8 cellular contexts compared by ENCODE assay signal in genomic region chr10:97210576-97210975, GRCh38. TPM values are rescaled to one million over a fixed set of nuclear protein-coding genes. Genes with fewer than 3 reads are reported as not detected.
A peak's percentile ranks its signal among the peaks of the same experiment; 100 is the strongest.
DNase-seq lines count a peak whose midpoint lies in the region; ATAC-seq and TF ChIP-seq lines count a peak whose summit lies in the region.

No MANE protein-coding gene starts in this region.

- no peaks in the 10 kb centered on the region for H3K79me2 ChIP-seq in OCI-LY3 (ENCODE audit: low read length)

- TF ChIP-seq EP300 in stomach (IDR thresholded peaks at IDR 0.05) = no peak

- TF ChIP-seq CTCF in OCI-LY3 (IDR thresholded peaks at IDR 0.05; ENCODE audit: low read depth, low read length) = peak; percentile 81
- peak; percentile 99 for TF ChIP-seq CTCF in epithelial cell of proximal tubule (conservative IDR thresholded peaks at IDR 0.05; ENCODE audit: low read depth, low read length)
- peak in 6 of 7 experiments; percentile 49 to 97 (median 88) for TF ChIP-seq CTCF in stomach (IDR thresholded peaks at IDR 0.05)

- CTCF ChIA-PET in HEK293T (lab: Yijun Ruan, JAX) = interaction anchor here (0.5 to 8.3 kb wide), 29 partner anchors 9 to 568 kb away, joined by 3 to 139 read pairs (median 4); no protein-coding TSS in a partner anchor
- CTCF ChIA-PET in naive thymus-derived CD4-positive, alpha-beta T cell (lab: Charles Lee) = interaction anchor here (0.6 to 11.0 kb wide), 18 partner anchors 10 to 1272 kb away, joined by 3 to 159 read pairs (median 6); no protein-coding TSS in a partner anchor

- H3K27ac ChIP-seq in CD4-positive, CD25-positive, alpha-beta regulatory T cell (ENCODE audit: insufficient read depth, low read length, poor library complexity, severe bottlenecking) = no peak overlapping the region
- H3K27ac ChIP-seq in OCI-LY3 (ENCODE audit: low read length) (no peak overlapping the region), stomach (no peak overlapping the region)
- no peak overlapping the region for H3K27ac ChIP-seq in naive thymus-derived CD4-positive, alpha-beta T cell (ENCODE audit: low read depth, low read length)

- no peak overlapping the region for H3K4me3 Mint-ChIP-seq in CD4-positive, CD25-positive, alpha-beta regulatory T cell
- H3K4me3 Mint-ChIP-seq in naive thymus-derived CD4-positive, alpha-beta T cell = no peak overlapping the region

- no peaks in the 10 kb centered on the region for H3K27me3 Mint-ChIP-seq in CD4-positive, CD25-positive, alpha-beta regulatory T cell
- H3K27me3 Mint-ChIP-seq in naive thymus-derived CD4-positive, alpha-beta T cell = peaks cover 0 to 2% (median 0%) of the 10 kb centered on the region in 5 donors

- WGBS in stomach, 5 donors = 7 to 13% (median 10%) methylated on average over 8 of the region's 8 CpGs

- no peak overlapping the region for H3K4me2 ChIP-seq in OCI-LY3 (ENCODE audit: low read length)

- no peak overlapping the region for H2AFZ ChIP-seq in OCI-LY3 (ENCODE audit: low read depth, low read length)

- peak in 1 of 2 donors; percentile 44 for ATAC-seq in CD4-positive, CD25-positive, alpha-beta regulatory T cell (ENCODE audit: low read depth in 2 of 2)
- peak; percentile 67 for ATAC-seq in naive thymus-derived CD4-positive, alpha-beta T cell

- H3K9ac ChIP-seq in OCI-LY3 (ENCODE audit: low read length) = no peak overlapping the region

- H3K27ac Mint-ChIP-seq in CD4-positive, CD25-positive, alpha-beta regulatory T cell = no peak overlapping the region
- H3K27ac Mint-ChIP-seq in naive thymus-derived CD4-positive, alpha-beta T cell = no peak overlapping the region

- POLR2A ChIA-PET in HEK293T (lab: Yijun Ruan, JAX) = no interaction called here
- POLR2A ChIA-PET in naive thymus-derived CD4-positive, alpha-beta T cell (lab: Charles Lee) = no interaction called here

- H3K36me3 ChIP-seq in CD4-positive, CD25-positive, alpha-beta regulatory T cell (ENCODE audit: control insufficient read depth, insufficient read depth, low read length) = no peaks in the 10 kb centered on the region
- H3K36me3 ChIP-seq in OCI-LY3 (replicated peaks; ENCODE audit: low read depth, low read length) (no peaks in the 10 kb centered on the region), stomach (no peaks in the 10 kb centered on the region)
- H3K36me3 ChIP-seq in naive thymus-derived CD4-positive, alpha-beta T cell (ENCODE audit: control insufficient read depth in 2 of 3, insufficient read depth in 3 of 3, low read length in 3 of 3) = no peaks in the 10 kb centered on the region

- TF ChIP-seq POLR2A in stomach (IDR thresholded peaks at IDR 0.05) = no peak

- intact Hi-C loops in naive thymus-derived CD4-positive, alpha-beta T cell (cut with micrococcal nuclease) = loop anchor here (1.0 kb wide), 5 partner anchors 14 to 814 kb away; no protein-coding TSS in a partner anchor
- intact Hi-C loops in stomach (cut with DNase I; ENCODE audit: low total_unique reads) = loop anchor here (5.0 kb wide), 1 partner anchor 138 kb away; no protein-coding TSS in a partner anchor

- H3K9me3 Mint-ChIP-seq in CD4-positive, CD25-positive, alpha-beta regulatory T cell = no peaks in the 10 kb centered on the region
- no peaks in the 10 kb centered on the region for H3K9me3 Mint-ChIP-seq in naive thymus-derived CD4-positive, alpha-beta T cell

- no peak overlapping the region for H3K4me3 ChIP-seq in CD4-positive, CD25-positive, alpha-beta regulatory T cell (ENCODE audit: low read depth, low read length)
- no peak overlapping the region for H3K4me3 ChIP-seq in OCI-LY3 (ENCODE audit: low read length)
- H3K4me3 ChIP-seq in epithelial cell of proximal tubule (ENCODE audit: low read depth, low read length) = no peak overlapping the region
- no peak overlapping the region for H3K4me3 ChIP-seq in naive thymus-derived CD4-positive, alpha-beta T cell (ENCODE audit: low read length)
- H3K4me3 ChIP-seq in stomach = no peak overlapping the region

- H3K36me3 Mint-ChIP-seq in CD4-positive, CD25-positive, alpha-beta regulatory T cell = no peaks in the 10 kb centered on the region
- no peaks in the 10 kb centered on the region for H3K36me3 Mint-ChIP-seq in naive thymus-derived CD4-positive, alpha-beta T cell

- no peaks in the 10 kb centered on the region for H3K4me1 ChIP-seq in CD4-positive, CD25-positive, alpha-beta regulatory T cell (ENCODE audit: control insufficient read depth, insufficient read depth, low read length, poor library complexity, severe bottlenecking)
- H3K4me1 ChIP-seq in OCI-LY3 (ENCODE audit: low read length) (no peaks in the 10 kb centered on the region), stomach (no peaks in the 10 kb centered on the region)
- H3K4me1 ChIP-seq in naive thymus-derived CD4-positive, alpha-beta T cell (ENCODE audit: control insufficient read depth in 2 of 2, insufficient read depth in 2 of 2, low read length in 2 of 2) = no peaks in the 10 kb centered on the region

- no peaks in the 10 kb centered on the region for H3K27me3 ChIP-seq in CD4-positive, CD25-positive, alpha-beta regulatory T cell (ENCODE audit: control insufficient read depth, insufficient read depth, low read length)
- no peaks in the 10 kb centered on the region for H3K27me3 ChIP-seq in OCI-LY3 (ENCODE audit: low read depth, low read length)
- H3K27me3 ChIP-seq in naive thymus-derived CD4-positive, alpha-beta T cell (ENCODE audit: control insufficient read depth in 2 of 2, insufficient read depth in 2 of 2, low read length in 2 of 2) = no peaks in the 10 kb centered on the region
- peaks cover 0 to 20% (median 0%) of the 10 kb centered on the region in 3 donors for H3K27me3 ChIP-seq in stomach

- DNase-seq in CD4-positive, CD25-positive, alpha-beta regulatory T cell = peak; percentile 47 to 64 (median 62)
- DNase-seq in HEK293T (ENCODE audit: extremely low spot score) (peak; percentile 88), epithelial cell of proximal tubule (ENCODE audit: low read depth) (no peak), stomach (peak; percentile 72), GM19240 (ENCODE audit: insufficient read length, low spot score) (no peak)
- DNase-seq in activated CD8-positive, alpha-beta memory T cell treated with anti-CD3 and anti-CD28 coated beads, Interleukin-2, amount 50 U/mL, for 4 hours = peak; percentile 71
- DNase-seq in naive thymus-derived CD4-positive, alpha-beta T cell = peak; percentile 38 to 74 (median 54)

- no peaks in the 10 kb centered on the region for H3K9me3 ChIP-seq in CD4-positive, CD25-positive, alpha-beta regulatory T cell (ENCODE audit: control insufficient read depth in 2 of 2, low read length in 2 of 2)
- no peaks in the 10 kb centered on the region for H3K9me3 ChIP-seq in OCI-LY3 (ENCODE audit: insufficient read depth, low read length)
- no peaks in the 10 kb centered on the region for H3K9me3 ChIP-seq in naive thymus-derived CD4-positive, alpha-beta T cell (ENCODE audit: control insufficient read depth in 2 of 3, low read length in 3 of 3)
- H3K9me3 ChIP-seq in stomach = no peaks in the 10 kb centered on the region

- H4K20me1 ChIP-seq in OCI-LY3 (ENCODE audit: insufficient read depth, low read length) = no peaks in the 10 kb centered on the region

- H3K4me1 Mint-ChIP-seq in CD4-positive, CD25-positive, alpha-beta regulatory T cell = peaks cover 0 to 5% (median 0%) of the 10 kb centered on the region in 4 donors
- no peaks in the 10 kb centered on the region for H3K4me1 Mint-ChIP-seq in naive thymus-derived CD4-positive, alpha-beta T cell

TF ChIP-seq in HEK293T, 16 proteins besides CTCF, POLR2A, EP300 and RAD21:
- TF ChIP-seq NFRKB (IDR thresholded peaks at IDR 0.05) (no peak), FOXM1 (IDR thresholded peaks at IDR 0.05; ENCODE audit: borderline replicate concordance) (no peak; the same call in 1 of the 2 replicates), FOXK2 (IDR thresholded peaks at IDR 0.05) (no peak), ZNF384 (IDR thresholded peaks at IDR 0.05) (no peak), SUZ12 (IDR thresholded peaks at IDR 0.05) (no peak), HDGF (IDR thresholded peaks at IDR 0.05; ENCODE audit: borderline replicate concordance) (no peak), CTBP1 (IDR thresholded peaks at IDR 0.05; ENCODE audit: borderline replicate concordance) (no peak)
TF ChIP-seq in HEK293T: peak in this region for 0.

RNA-seq across cellular contexts. Expression of gene SLIT1, which starts 24.8 kb away (rescaled TPM):
- 0.32 TPM for total RNA-seq in CD4-positive, CD25-positive, alpha-beta regulatory T cell
- not detected for polyA plus RNA-seq in CD4-positive, CD25-positive, alpha-beta regulatory T cell
- total RNA-seq in epithelial cell of proximal tubule = under 0.01 and 0.12 TPM in 2 replicates
- total RNA-seq in naive thymus-derived CD4-positive, alpha-beta T cell = under 1 TPM; 0.19 to 0.88 (median 0.44) TPM
- not detected for polyA plus RNA-seq in naive thymus-derived CD4-positive, alpha-beta T cell
- 1 to 10 TPM in 3 of 5 donors, under 1 TPM in 2; under 0.01 to 6.1 (median 1.0) TPM for total RNA-seq in stomach
- under 1 TPM; under 0.01 to 0.15 (median 0.15) TPM for polyA plus RNA-seq in stomach

Comparison
In these comparisons a context has a peak if more than half of its experiments do, and no peak if none do; other contexts are left out.
1. DNase-seq: peak in CD4-positive, CD25-positive, alpha-beta regulatory T cell (3 of 3), HEK293T (single experiment), activated CD8-positive, alpha-beta memory T cell treated with anti-CD3 and anti-CD28 coated beads, Interleukin-2, amount 50 U/mL, for 4 hours (single experiment), naive thymus-derived CD4-positive, alpha-beta T cell (9 of 9) and stomach (single experiment); none in epithelial cell of proximal tubule (single experiment) and GM19240 (single experiment).
2. Peak in every context shown above with its lines, with median percentiles within 50 percentile points of each other: CTCF ChIP-seq.